ENCODE assay signal across 8 cellular contexts in genomic region chr22:20571531-20572007, GRCh38.
DNase-seq lines count a peak whose midpoint lies in the region; ATAC-seq and TF ChIP-seq lines count a peak whose summit lies in the region.

No MANE protein-coding gene starts in this region.

- no peak overlapping the region for H3K27ac ChIP-seq in MM.1S (ENCODE audit: low read length)
- H3K27ac ChIP-seq in heart right ventricle, result peak overlapping the region in 1 of 10 donors; percentile 7

- 67 to 70% methylated on average over 4 of the region's 4 CpGs for WGBS in heart right ventricle, 2 donors

- DNase-seq in CMK (ENCODE audit: low read depth), result peak; percentile 26
- DNase-seq in MM.1S, result peak; percentile 39
- DNase-seq in activated T-cell treated with anti-CD3 and anti-CD28 coated beads, Interleukin-2, amount 50 U/mL, for 4 hours, result peak; percentile 65
- peak; percentile 42 to 49 for DNase-seq in heart right ventricle
- peak; percentile 61 to 70 for DNase-seq in stimulated activated CD4-positive, alpha-beta T cell treated with anti-CD3 and anti-CD28 coated beads, Interleukin-2, amount 100 ng/mL, for 48 hours
- DNase-seq in NCI-H524 treated with DMSO at 0.1 percent for 48 hours (lab: John Stamatoyannopoulos, UW), result no peak
- DNase-seq in NCI-H510A (lab: John Stamatoyannopoulos, UW), result no peak

- H3K4me2 ChIP-seq in MM.1S (ENCODE audit: low read depth, low read length), result no peak overlapping the region

- TF ChIP-seq CTCF in MM.1S (IDR thresholded peaks at IDR 0.05; ENCODE audit: low read length) (peak; percentile 83), heart right ventricle (IDR thresholded peaks at IDR 0.05) (peak; percentile 47 to 84 (median 72))

- no peaks in the 10 kb centered on the region for H3F3A ChIP-seq in MM.1S (ENCODE audit: insufficient read depth, low read length)

- no peak overlapping the region for H3K9ac ChIP-seq in MM.1S (ENCODE audit: low read length)

- H3K4me1 ChIP-seq in MM.1S (ENCODE audit: low read length), result peaks cover 4% of the 10 kb centered on the region; the same call in 1 of the 2 replicates
- peaks cover 11 to 59% (median 27%) of the 10 kb centered on the region in 9 donors for H3K4me1 ChIP-seq in heart right ventricle

- H3K79me2 ChIP-seq in MM.1S (ENCODE audit: low read length), result no peaks in the 10 kb centered on the region

- no peaks in the 10 kb centered on the region for H3K27me3 Mint-ChIP-seq in activated T-cell treated with anti-CD3 and anti-CD28 coated beads, Interleukin-2, amount 50 U/mL, for 4 hours (ENCODE audit: low read depth)

- no peak overlapping the region for H3K4me3 ChIP-seq in MM.1S (ENCODE audit: low read length)
- H3K4me3 ChIP-seq in heart right ventricle, result no peak overlapping the region

- H4K20me1 ChIP-seq in MM.1S (ENCODE audit: insufficient read depth, low read length), result peaks cover 4% of the 10 kb centered on the region; the same call in 1 of the 2 replicates

- H3K36me3 Mint-ChIP-seq in activated T-cell treated with anti-CD3 and anti-CD28 coated beads, Interleukin-2, amount 50 U/mL, for 4 hours (ENCODE audit: insufficient read depth), result peaks cover 43% of the 10 kb centered on the region

- H3K9me3 Mint-ChIP-seq in activated T-cell treated with anti-CD3 and anti-CD28 coated beads, Interleukin-2, amount 50 U/mL, for 4 hours, result no peaks in the 10 kb centered on the region

- H3K36me3 ChIP-seq in MM.1S (replicated peaks; ENCODE audit: insufficient read depth, low read length) (peaks cover 6% of the 10 kb centered on the region), heart right ventricle (peaks cover 0 to 100% (median 62%) of the 10 kb centered on the region in 9 donors)

- H3K27me3 ChIP-seq in MM.1S (replicated peaks; ENCODE audit: insufficient read depth, low read length) (no peaks in the 10 kb centered on the region), heart right ventricle (no peaks in the 10 kb centered on the region)

- no peak for ATAC-seq in activated T-cell treated with anti-CD3 and anti-CD28 coated beads, Interleukin-2, amount 50 U/mL, for 4 hours
- peak in 1 of 8 donors; percentile 31 for ATAC-seq in heart right ventricle
- no peak for ATAC-seq in GM21360 (IDR thresholded peaks at IDR 0.05; ENCODE audit: unreplicated experiment)

- H3K4me3 Mint-ChIP-seq in activated T-cell treated with anti-CD3 and anti-CD28 coated beads, Interleukin-2, amount 50 U/mL, for 4 hours, result no peak overlapping the region

- intact Hi-C loops in heart right ventricle (cut with DNase I), result loop anchor here in 3 of 10 donors (10.0 kb wide), 1 partner anchor 157 kb away; no protein-coding TSS in a partner anchor

- H3K9me3 ChIP-seq in MM.1S (replicated peaks; ENCODE audit: insufficient read depth, low read length) (no peaks in the 10 kb centered on the region), heart right ventricle (no peaks in the 10 kb centered on the region)

- H3K4me1 Mint-ChIP-seq in activated T-cell treated with anti-CD3 and anti-CD28 coated beads, Interleukin-2, amount 50 U/mL, for 4 hours (ENCODE audit: low read depth), result peaks cover 61% of the 10 kb centered on the region

- no peaks in the 10 kb centered on the region for H3K9me2 ChIP-seq in MM.1S (replicated peaks; ENCODE audit: insufficient read depth, low read length)

- H2AFZ ChIP-seq in MM.1S (ENCODE audit: low read length), result no peak overlapping the region

Comparison
In these comparisons a context has a peak if more than half of its experiments do, and no peak if none do; other contexts are left out.
1. DNase-seq: peak in CMK (single experiment), MM.1S (single experiment), activated T-cell treated with anti-CD3 and anti-CD28 coated beads, Interleukin-2, amount 50 U/mL, for 4 hours (single experiment), heart right ventricle (2 of 2) and stimulated activated CD4-positive, alpha-beta T cell treated with anti-CD3 and anti-CD28 coated beads, Interleukin-2, amount 100 ng/mL, for 48 hours (2 of 2); none in NCI-H524 treated with DMSO at 0.1 percent for 48 hours (single experiment) and NCI-H510A (single experiment).